Comparison of ENCODE assay signal across 8 cellular contexts in the genomic region with DNA sequence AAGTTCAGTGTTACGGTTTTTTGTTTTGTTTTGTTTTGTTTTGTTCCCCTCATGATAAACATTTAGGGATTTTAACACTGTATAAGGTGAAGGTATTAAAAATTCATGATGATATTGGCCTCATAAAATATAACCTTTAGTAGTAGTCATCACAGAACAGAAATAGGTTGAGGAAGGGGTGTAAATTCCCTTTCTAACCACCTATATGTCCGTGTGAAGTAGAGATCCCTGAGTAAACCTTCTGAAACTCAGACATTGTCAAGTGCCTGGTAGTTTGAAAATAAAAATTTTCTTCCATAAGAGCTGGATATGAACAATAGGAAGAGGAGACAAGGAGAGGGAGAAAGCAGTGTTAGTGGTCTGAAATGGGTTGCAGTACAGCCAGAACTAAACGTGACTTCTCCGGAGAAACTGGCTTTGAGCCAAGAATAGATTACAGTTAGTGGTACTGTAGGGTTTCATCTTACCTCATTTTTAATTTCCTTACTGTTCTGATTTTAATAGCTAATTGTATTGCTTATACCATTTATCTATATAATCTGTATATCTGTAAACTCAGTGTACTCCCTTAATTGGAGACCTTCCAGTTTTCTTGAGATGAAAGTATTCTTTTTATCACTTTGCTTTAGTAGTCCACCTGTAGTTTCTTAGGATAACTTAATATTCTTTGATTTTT. TPM values are rescaled to one million over a fixed set of nuclear protein-coding genes. Genes with fewer than 3 reads are reported as not detected.
DNase-seq lines count a peak whose midpoint lies in the region; ATAC-seq and TF ChIP-seq lines count a peak whose summit lies in the region.

No MANE protein-coding gene starts in this region.

- H3K36me3 ChIP-seq in stomach, result peaks cover 0 to 31% (median 17%) of the 10 kb centered on the region in 4 donors

- peaks cover 48% of the 10 kb centered on the region for H3K4me1 Mint-ChIP-seq in activated T-helper 2 cell treated with anti-CD3 and anti-CD28 coated beads, Interferon-gamma antibody, Interleukin-2, Interleukin-4, amounts not matched to agents 10 μg/mL and 5 μg/mL and 100 μg/mL, durations not matched to agents 14 hours and 24 hours and 36 hours (ENCODE audit: low read depth)
- peaks cover 35 to 75% (median 60%) of the 10 kb centered on the region in 4 donors for H3K4me1 Mint-ChIP-seq in naive thymus-derived CD8-positive, alpha-beta T cell

- H3K9me3 ChIP-seq in stomach, result no peaks in the 10 kb centered on the region

- no peak for TF ChIP-seq EP300 in stomach (IDR thresholded peaks at IDR 0.05)

- peak overlapping the region; percentile 67 for H3K4me3 Mint-ChIP-seq in activated T-helper 2 cell treated with anti-CD3 and anti-CD28 coated beads, Interferon-gamma antibody, Interleukin-2, Interleukin-4, amounts not matched to agents 10 μg/mL and 5 μg/mL and 100 μg/mL, durations not matched to agents 14 hours and 24 hours and 36 hours (ENCODE audit: low read depth)
- peak overlapping the region in 8 of 10 donors; percentile 46 to 63 (median 56) for H3K4me3 Mint-ChIP-seq in naive thymus-derived CD8-positive, alpha-beta T cell

- peak overlapping the region; percentile 75 for H3K27ac Mint-ChIP-seq in activated T-helper 2 cell treated with anti-CD3 and anti-CD28 coated beads, Interferon-gamma antibody, Interleukin-2, Interleukin-4, amounts not matched to agents 10 μg/mL and 5 μg/mL and 100 μg/mL, durations not matched to agents 14 hours and 24 hours and 36 hours
- H3K27ac Mint-ChIP-seq in naive thymus-derived CD8-positive, alpha-beta T cell, result peak overlapping the region in 6 of 10 donors; percentile 1 to 47 (median 32)

- POLR2A ChIA-PET in naive thymus-derived CD8-positive, alpha-beta T cell (lab: Charles Lee), result interaction anchor here (0.6 to 3.1 kb wide), 3 partner anchors 12 to 27 kb away, joined by 4 to 14 read pairs (median 4); a partner anchor contains a TSS

- DNase-seq in NCI-H2107 treated with DMSO at 0.1 percent for 48 hours (lab: John Stamatoyannopoulos, UW; ENCODE audit: unreplicated experiment) (peak; percentile 27), NCI-H2107 (lab: John Stamatoyannopoulos, UW) (no peak), NCI-H187 treated with DMSO at 0.1 percent for 48 hours (lab: John Stamatoyannopoulos, UW) (peak; percentile 5), stomach (no peak)
- DNase-seq in activated T-helper 2 cell treated with anti-CD3 and anti-CD28 coated beads, Interferon-gamma antibody, Interleukin-2, Interleukin-4, amounts not matched to agents 10 μg/mL and 5 μg/mL and 100 μg/mL, durations not matched to agents 14 hours and 24 hours and 36 hours (ENCODE audit: low spot score), result no peak
- DNase-seq in naive thymus-derived CD8-positive, alpha-beta T cell, result no peak
- no peak for DNase-seq in stimulated activated naive CD4-positive, alpha-beta T cell treated with Interleukin-2 at 50 U/mL for 16 hours (lab: John Stamatoyannopoulos, UW)

- TF ChIP-seq POLR2A in stomach (IDR thresholded peaks at IDR 0.05), result no peak

- ATAC-seq in naive thymus-derived CD8-positive, alpha-beta T cell, result peak in 1 of 2 donors; percentile 46
- no peak for ATAC-seq in HG03565 (IDR thresholded peaks at IDR 0.05; ENCODE audit: unreplicated experiment)

- peak overlapping the region in 1 of 4 donors; percentile 21 for H3K4me3 ChIP-seq in stomach

- peaks cover 31% of the 10 kb centered on the region for H3K36me3 Mint-ChIP-seq in activated T-helper 2 cell treated with anti-CD3 and anti-CD28 coated beads, Interferon-gamma antibody, Interleukin-2, Interleukin-4, amounts not matched to agents 10 μg/mL and 5 μg/mL and 100 μg/mL, durations not matched to agents 14 hours and 24 hours and 36 hours (ENCODE audit: low read depth)
- H3K36me3 Mint-ChIP-seq in naive thymus-derived CD8-positive, alpha-beta T cell, result peaks cover 0 to 43% (median 14%) of the 10 kb centered on the region in 3 donors

- no peak for TF ChIP-seq CTCF in stomach (IDR thresholded peaks at IDR 0.05)

- H3K9me3 Mint-ChIP-seq in activated T-helper 2 cell treated with anti-CD3 and anti-CD28 coated beads, Interferon-gamma antibody, Interleukin-2, Interleukin-4, amounts not matched to agents 10 μg/mL and 5 μg/mL and 100 μg/mL, durations not matched to agents 14 hours and 24 hours and 36 hours, result no peaks in the 10 kb centered on the region
- no peaks in the 10 kb centered on the region for H3K9me3 Mint-ChIP-seq in naive thymus-derived CD8-positive, alpha-beta T cell

- H3K27ac ChIP-seq in stomach, result peak overlapping the region in 2 of 5 donors; percentile 71 to 75

- H3K27me3 Mint-ChIP-seq in activated T-helper 2 cell treated with anti-CD3 and anti-CD28 coated beads, Interferon-gamma antibody, Interleukin-2, Interleukin-4, amounts not matched to agents 10 μg/mL and 5 μg/mL and 100 μg/mL, durations not matched to agents 14 hours and 24 hours and 36 hours (ENCODE audit: low read depth), result peaks cover 2% of the 10 kb centered on the region
- no peaks in the 10 kb centered on the region for H3K27me3 Mint-ChIP-seq in naive thymus-derived CD8-positive, alpha-beta T cell

- H3K4me1 ChIP-seq in stomach, result peaks cover 33 to 92% (median 59%) of the 10 kb centered on the region in 4 donors

- no peaks in the 10 kb centered on the region for H3K27me3 ChIP-seq in stomach

- WGBS in stomach, 5 donors, result 23 to 35% (median 28%) methylated on average over 4 of the region's 4 CpGs

- intact Hi-C loops in activated T-helper 2 cell treated with anti-CD3 and anti-CD28 coated beads, Interferon-gamma antibody, Interleukin-2, Interleukin-4, amounts not matched to agents 10 μg/mL and 5 μg/mL and 100 μg/mL, durations not matched to agents 14 hours and 24 hours and 36 hours (cut with micrococcal nuclease), result loop anchor here (1.0 to 10.0 kb wide), 4 partner anchors 17 to 837 kb away; a partner anchor contains a TSS
- intact Hi-C loops in stomach (cut with DNase I; ENCODE audit: low total_unique reads), result no loop called here

RNA-seq across cellular contexts. Expression of a gene that starts 18.3 kb away (rescaled TPM):
- 14.4 and 16.6 TPM in 2 replicates for total RNA-seq in activated T-helper 2 cell treated with anti-CD3 and anti-CD28 coated beads, Interferon-gamma antibody, Interleukin-2, Interleukin-4, amounts not matched to agents 10 μg/mL and 5 μg/mL and 100 μg/mL, durations not matched to agents 14 hours and 24 hours and 36 hours
- 10 to 100 TPM; 15.6 to 21.6 TPM for total RNA-seq in naive thymus-derived CD8-positive, alpha-beta T cell
- polyA plus RNA-seq in naive thymus-derived CD8-positive, alpha-beta T cell, result 1 to 10 TPM; 5.7 to 7.8 (median 6.1) TPM
- 100 to 1,000 TPM in 1 of 5 donors, 10 to 100 TPM in 4; 19.2 to 182 (median 42.6) TPM for total RNA-seq in stomach
- polyA plus RNA-seq in stomach, result 10 to 100 TPM; 13.7 to 17.1 (median 16.6) TPM

Comparison
In these comparisons a context has a peak if more than half of its experiments do, and no peak if none do; other contexts are left out.
1. DNase-seq: peak in NCI-H2107 treated with DMSO at 0.1 percent for 48 hours (single experiment) and NCI-H187 treated with DMSO at 0.1 percent for 48 hours (single experiment); none in NCI-H2107 (single experiment), activated T-helper 2 cell treated with anti-CD3 and anti-CD28 coated beads, Interferon-gamma antibody, Interleukin-2, Interleukin-4, amounts not matched to agents 10 μg/mL and 5 μg/mL and 100 μg/mL, durations not matched to agents 14 hours and 24 hours and 36 hours (single experiment), naive thymus-derived CD8-positive, alpha-beta T cell (0 of 10), stimulated activated naive CD4-positive, alpha-beta T cell treated with Interleukin-2 at 50 U/mL for 16 hours (single experiment) and stomach (single experiment).